11 cellular contexts compared by ENCODE assay signal in the genomic region with DNA sequence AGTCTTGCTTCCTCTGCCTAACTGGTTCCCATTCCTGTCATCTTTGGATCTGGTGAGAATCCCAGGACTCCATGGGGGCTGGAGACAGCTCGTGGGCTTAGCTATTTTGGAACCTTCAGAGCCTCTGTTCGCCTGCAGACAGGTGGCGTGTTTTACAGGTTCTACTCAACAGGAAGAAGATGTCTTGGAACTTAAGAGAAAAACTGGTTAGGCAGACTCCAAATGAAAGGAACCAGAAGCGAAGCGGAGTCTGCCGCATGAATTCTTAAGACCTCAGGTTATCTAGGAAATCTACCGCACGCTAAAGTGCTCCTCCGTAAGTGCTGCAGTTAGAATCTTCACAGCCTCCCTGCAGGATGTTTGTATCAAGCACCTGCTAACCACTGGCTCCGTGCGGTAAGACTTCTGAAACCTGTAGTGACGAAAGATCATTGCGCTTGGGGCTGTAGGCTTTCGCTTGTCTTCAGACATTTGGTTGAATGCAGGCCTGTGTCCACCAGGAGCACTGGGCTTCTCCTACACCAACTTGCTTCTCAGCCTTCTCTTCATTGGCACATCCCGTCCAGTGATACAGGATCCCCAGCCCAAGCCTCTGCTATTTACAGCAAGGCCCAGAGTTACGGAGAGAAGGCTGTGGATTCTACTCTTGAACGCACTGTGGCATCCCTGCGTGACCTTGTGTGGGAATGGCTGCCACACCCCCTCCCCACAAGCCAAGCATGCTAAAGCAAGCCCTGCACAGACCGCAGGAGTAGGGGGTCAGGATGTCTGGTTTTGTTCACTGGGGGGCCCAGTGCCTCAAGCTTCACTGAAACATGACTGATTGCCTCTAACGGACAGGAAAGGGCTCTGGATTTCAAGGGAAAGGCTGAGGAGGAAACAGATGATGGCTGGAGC. TPM values are rescaled to one million over a fixed set of nuclear protein-coding genes. Genes with fewer than 3 reads are reported as not detected.
A peak's percentile ranks its signal among the peaks of the same experiment; 100 is the strongest.
DNase-seq lines count a peak whose midpoint lies in the region; ATAC-seq and TF ChIP-seq lines count a peak whose summit lies in the region.
"Had no signal": no experiment of that assay in that cellular context is flagged by ENCODE, and none has a peak within 500 bp of the region (broad histone marks: within the 10 kb centered on the region; RNA-seq: fewer than 3 reads in every experiment).

No MANE protein-coding gene starts in this region.

- H3K4me1 ChIP-seq in heart right ventricle (peaks cover 0 to 19% (median 14%) of the 10 kb centered on the region in 9 donors), smooth muscle cell (ENCODE audit: low read depth) (peaks cover 3% of the 10 kb centered on the region), A673 (ENCODE audit: insufficient read depth, low read length, poor library complexity, severe bottlenecking) (peaks cover 8% of the 10 kb centered on the region)
- H3K4me1 ChIP-seq: right lobe of liver had no signal

- H3K36me3 ChIP-seq in heart right ventricle (peaks cover 0 to 60% (median 0%) of the 10 kb centered on the region in 9 donors), smooth muscle cell (ENCODE audit: low read depth) (no peaks in the 10 kb centered on the region), A673 (ENCODE audit: insufficient read depth, low read length, poor library complexity, severe bottlenecking) (peaks cover 16% of the 10 kb centered on the region)

- H3K4me3 ChIP-seq in heart right ventricle (no peak overlapping the region), smooth muscle cell (no peak overlapping the region), A673 (ENCODE audit: low read depth, low read length, poor library complexity, severe bottlenecking) (no peak overlapping the region)
- H3K4me3 ChIP-seq: right lobe of liver had no signal

- no peak for DNase-seq in activated T-cell treated with anti-CD3 and anti-CD28 coated beads, Interleukin-2, amount 50 U/mL, for 24 hours
- no peak for DNase-seq in activated T-cell treated with anti-CD3 and anti-CD28 coated beads, Interleukin-2, amount 50 U/mL, for 1 hour
- no peak for DNase-seq in activated CD8-positive, alpha-beta T cell treated with anti-CD3 and anti-CD28 coated beads, Interleukin-2, amount 10 ng/mL, durations not matched to agents 7 days and 5 days
- no peak for DNase-seq in heart right ventricle
- DNase-seq in smooth muscle cell (lab: John Stamatoyannopoulos, UW; ENCODE audit: unreplicated experiment): no peak
- DNase-seq in AG20443 (ENCODE audit: low spot score): no peak
- no peak for DNase-seq in A673 (ENCODE audit: low spot score)
- DNase-seq in posterior cingulate gyrus: no peak
- DNase-seq: activated CD8-positive, alpha-beta memory T cell treated with anti-CD3 and anti-CD28 coated beads, Interleukin-2, amount 50 U/mL, for 48 hours; right lobe of liver; stimulated activated CD8-positive, alpha-beta memory T cell treated with anti-CD3 and anti-CD28 coated beads, Interleukin-4, amount 100 ng/mL, for 48 hours had no signal

- H3K9me3 Mint-ChIP-seq in activated T-cell treated with anti-CD3 and anti-CD28 coated beads, Interleukin-2, amount 50 U/mL, for 24 hours: no peaks in the 10 kb centered on the region
- peaks cover under 1% of the 10 kb centered on the region for H3K9me3 Mint-ChIP-seq in activated CD8-positive, alpha-beta T cell treated with anti-CD3 and anti-CD28 coated beads, Interleukin-2, amount 10 ng/mL, durations not matched to agents 7 days and 5 days (ENCODE audit: insufficient read depth)

- H3K27me3 ChIP-seq in heart right ventricle: no peaks in the 10 kb centered on the region
- H3K27me3 ChIP-seq in smooth muscle cell (ENCODE audit: low read depth): no peaks in the 10 kb centered on the region
- H3K27me3 ChIP-seq in A673 (replicated peaks; ENCODE audit: insufficient read depth, low read depth, low read length, poor library complexity): no peaks in the 10 kb centered on the region
- H3K27me3 ChIP-seq: right lobe of liver had no signal

- TF ChIP-seq CTCF in heart right ventricle (IDR thresholded peaks at IDR 0.05): no peak
- TF ChIP-seq CTCF in smooth muscle cell (IDR thresholded peaks at IDR 0.05; ENCODE audit: borderline replicate concordance, insufficient read depth, poor library complexity, severe bottlenecking): peak; percentile 3
- no peak for TF ChIP-seq CTCF in A673 (conservative IDR thresholded peaks at IDR 0.05; ENCODE audit: low read depth, low read length)

- H3K4me2 ChIP-seq in smooth muscle cell: peak overlapping the region; percentile 82

- BruUV-seq in A673 (replicated peaks; lab: Mats Ljungman, UMichigan): no TSS peak

- peaks cover 16% of the 10 kb centered on the region for H3K4me1 Mint-ChIP-seq in activated T-cell treated with anti-CD3 and anti-CD28 coated beads, Interleukin-2, amount 50 U/mL, for 24 hours (ENCODE audit: low read depth)
- H3K4me1 Mint-ChIP-seq in activated CD8-positive, alpha-beta T cell treated with anti-CD3 and anti-CD28 coated beads, Interleukin-2, amount 10 ng/mL, durations not matched to agents 7 days and 5 days (ENCODE audit: low read depth): no peaks in the 10 kb centered on the region

- ATAC-seq in activated CD8-positive, alpha-beta T cell treated with anti-CD3 and anti-CD28 coated beads, Interleukin-2, amount 10 ng/mL, durations not matched to agents 7 days and 5 days: no peak
- ATAC-seq in heart right ventricle: peak in 1 of 8 donors; percentile 18

- POLR2A ChIA-PET in activated CD8-positive, alpha-beta T cell treated with anti-CD3 and anti-CD28 coated beads, Interleukin-2, amount 10 ng/mL, durations not matched to agents 7 days and 5 days (lab: Charles Lee): no interaction called here
- POLR2A ChIA-PET in A673 (lab: Charles Lee; ENCODE audit: low non-redundant PET): no interaction called here

- peak overlapping the region in 6 of 10 donors; percentile 59 to 85 (median 75) for H3K27ac ChIP-seq in heart right ventricle
- peak overlapping the region; percentile 97 for H3K27ac ChIP-seq in smooth muscle cell (ENCODE audit: low read depth)
- H3K27ac ChIP-seq in A673 (ENCODE audit: low read depth, low read length, poor library complexity, severe bottlenecking): no peak overlapping the region
- H3K27ac ChIP-seq: right lobe of liver had no signal

- no peaks in the 10 kb centered on the region for H3K27me3 Mint-ChIP-seq in activated T-cell treated with anti-CD3 and anti-CD28 coated beads, Interleukin-2, amount 50 U/mL, for 24 hours
- no peaks in the 10 kb centered on the region for H3K27me3 Mint-ChIP-seq in activated CD8-positive, alpha-beta T cell treated with anti-CD3 and anti-CD28 coated beads, Interleukin-2, amount 10 ng/mL, durations not matched to agents 7 days and 5 days (ENCODE audit: low read depth)

- 80 to 87% methylated on average over 20 of the region's 20 CpGs for WGBS in heart right ventricle, 2 donors
- 70% methylated on average over 20 of the region's 20 CpGs for WGBS in smooth muscle cell (ENCODE audit: low lambda C conversion rate)

- CTCF ChIA-PET in activated CD8-positive, alpha-beta T cell treated with anti-CD3 and anti-CD28 coated beads, Interleukin-2, amount 10 ng/mL, durations not matched to agents 7 days and 5 days (lab: Charles Lee): no interaction called here
- CTCF ChIA-PET in A673 (lab: Charles Lee): no interaction called here

- no peak overlapping the region for H3K4me3 Mint-ChIP-seq in activated T-cell treated with anti-CD3 and anti-CD28 coated beads, Interleukin-2, amount 50 U/mL, for 24 hours
- no peak overlapping the region for H3K4me3 Mint-ChIP-seq in activated CD8-positive, alpha-beta T cell treated with anti-CD3 and anti-CD28 coated beads, Interleukin-2, amount 10 ng/mL, durations not matched to agents 7 days and 5 days

- H3K9ac ChIP-seq in smooth muscle cell (ENCODE audit: low read depth): peak overlapping the region; percentile 80

- H3K27ac Mint-ChIP-seq in activated T-cell treated with anti-CD3 and anti-CD28 coated beads, Interleukin-2, amount 50 U/mL, for 24 hours: peak overlapping the region; percentile 74
- peak overlapping the region; percentile 64 for H3K27ac Mint-ChIP-seq in activated CD8-positive, alpha-beta T cell treated with anti-CD3 and anti-CD28 coated beads, Interleukin-2, amount 10 ng/mL, durations not matched to agents 7 days and 5 days

- no peaks in the 10 kb centered on the region for H3K9me3 ChIP-seq in heart right ventricle
- no peaks in the 10 kb centered on the region for H3K9me3 ChIP-seq in smooth muscle cell (replicated peaks; ENCODE audit: low read depth)
- H3K9me3 ChIP-seq in A673 (ENCODE audit: low read depth, low read length, poor library complexity, severe bottlenecking): no peaks in the 10 kb centered on the region
- H3K9me3 ChIP-seq: right lobe of liver had no signal

- H3K36me3 Mint-ChIP-seq in activated T-cell treated with anti-CD3 and anti-CD28 coated beads, Interleukin-2, amount 50 U/mL, for 24 hours (ENCODE audit: low read depth): peaks cover 54% of the 10 kb centered on the region
- H3K36me3 Mint-ChIP-seq in activated CD8-positive, alpha-beta T cell treated with anti-CD3 and anti-CD28 coated beads, Interleukin-2, amount 10 ng/mL, durations not matched to agents 7 days and 5 days (ENCODE audit: low read depth): peaks cover 13% of the 10 kb centered on the region

- H4K20me1 ChIP-seq in smooth muscle cell (ENCODE audit: low read depth): peaks cover 6% of the 10 kb centered on the region

- intact Hi-C loops in heart right ventricle (cut with DNase I) (loop anchor here in 1 of 10 donors (2.0 kb wide), 1 partner anchor 142 kb away; no protein-coding TSS in a partner anchor), A673 (cut with micrococcal nuclease; ENCODE audit: unreplicated experiment) (no loop called here), posterior cingulate gyrus (cut with DNase I) (loop anchor here (5.0 kb wide), 1 partner anchor 142 kb away; a partner anchor contains a TSS)

- H3K79me2 ChIP-seq in smooth muscle cell (ENCODE audit: low read depth): no peaks in the 10 kb centered on the region

- no peak overlapping the region for H2AFZ ChIP-seq in smooth muscle cell (ENCODE audit: low read depth)

- H3F3A ChIP-seq in smooth muscle cell (ENCODE audit: low read depth): peaks cover 18% of the 10 kb centered on the region

RNA-seq across cellular contexts. Expression of a gene that starts 35.0 kb away (rescaled TPM):
- total RNA-seq in activated CD8-positive, alpha-beta T cell treated with anti-CD3 and anti-CD28 coated beads, Interleukin-2, amount 10 ng/mL, durations not matched to agents 7 days and 5 days: 10 to 100 TPM; 18.6 to 19.1 TPM
- total RNA-seq in heart right ventricle (100 to 1,000 TPM in 1 of 10 donors, 10 to 100 TPM in 9; 67.0 to 119 (median 77.9) TPM), smooth muscle cell (3.7 and 6.0 TPM in 2 replicates), A673 (2021) (3.4 and 5.7 TPM in 2 replicates)
- polyA plus RNA-seq in heart right ventricle (10 to 100 TPM; 64.4 to 69.0 TPM), smooth muscle cell (14.0 and 14.3 TPM in 2 replicates)

RNA-seq across cellular contexts. Expression of a gene that starts 50.3 kb away (rescaled TPM):
- total RNA-seq in activated CD8-positive, alpha-beta T cell treated with anti-CD3 and anti-CD28 coated beads, Interleukin-2, amount 10 ng/mL, durations not matched to agents 7 days and 5 days: 10 to 100 TPM; 18.5 to 18.9 TPM
- total RNA-seq in heart right ventricle (10 to 100 TPM in 5 of 10 donors, 1 to 10 TPM in 5; 5.9 to 15.4 (median 9.6) TPM), smooth muscle cell (18.9 and 20.2 TPM in 2 replicates), A673 (2021) (48.0 and 50.4 TPM in 2 replicates)
- polyA plus RNA-seq in heart right ventricle (1 to 10 TPM; 5.0 to 9.5 TPM), smooth muscle cell (9.8 and 13.1 TPM in 2 replicates)
